In genomic region chr12:25257590-25258324, GRCh38 we compare ENCODE assay signal across 16 cellular contexts.
"Had no signal": no experiment of that assay in that cellular context is flagged by ENCODE, and none has a peak within 500 bp of the region (broad histone marks: within the 10 kb centered on the region; RNA-seq: fewer than 3 reads in every experiment).

No MANE protein-coding gene starts in this region.

- H3K27ac Mint-ChIP-seq: activated CD4-positive, alpha-beta memory T cell treated with anti-CD3 and anti-CD28 coated beads for 36 hours; activated naive CD4-positive, alpha-beta T cell treated with anti-CD3 and anti-CD28 coated beads, Interleukin-2, amount 10 ng/mL, durations not matched to agents 7 days and 5 days; natural killer cell had no signal

- H3K4me1 ChIP-seq: gastroesophageal sphincter, left lung, upper lobe of right lung had no signal

- ATAC-seq: gastroesophageal sphincter, natural killer cell had no signal

- H3K9me3 Mint-ChIP-seq: activated CD4-positive, alpha-beta memory T cell treated with anti-CD3 and anti-CD28 coated beads for 36 hours; activated naive CD4-positive, alpha-beta T cell treated with anti-CD3 and anti-CD28 coated beads, Interleukin-2, amount 10 ng/mL, durations not matched to agents 7 days and 5 days; natural killer cell had no signal

- H3K4me3 ChIP-seq: gastroesophageal sphincter, left lung, spleen, testis, upper lobe of right lung had no signal

- DNase-seq: activated CD4-positive, alpha-beta memory T cell treated with anti-CD3 and anti-CD28 coated beads for 36 hours; activated CD4-positive, alpha-beta T cell treated with anti-CD3 and anti-CD28 coated beads for 4 hours; activated naive CD4-positive, alpha-beta T cell treated with anti-CD3 and anti-CD28 coated beads, Interleukin-2, amount 10 ng/mL, durations not matched to agents 7 days and 5 days; activated T-cell treated with anti-CD3 and anti-CD28 coated beads, Interleukin-2, amount 50 U/mL, for 48 hours; cortex of kidney; left lung; natural killer cell; spleen; stimulated activated CD4-positive, alpha-beta T cell treated with anti-CD3 and anti-CD28 coated beads, Interleukin-4, amount 100 ng/mL, for 1 hour; stimulated activated naive CD4-positive, alpha-beta T cell; T-helper 9 cell; testis; upper lobe of right lung had no signal

- H3K36me3 Mint-ChIP-seq: activated CD4-positive, alpha-beta memory T cell treated with anti-CD3 and anti-CD28 coated beads for 36 hours; mesothelial cell of epicardium; natural killer cell had no signal

- H3K9me3 ChIP-seq: gastroesophageal sphincter, left lung, spleen, testis, upper lobe of right lung had no signal

- H3K27ac ChIP-seq: epithelial cell of prostate, gastroesophageal sphincter, left lung, spleen, testis, upper lobe of right lung had no signal

- H3K27me3 ChIP-seq: gastroesophageal sphincter, left lung, spleen, testis, upper lobe of right lung had no signal

- H3K36me3 ChIP-seq: gastroesophageal sphincter, left lung, spleen, upper lobe of right lung had no signal

- H3K4me3 Mint-ChIP-seq: activated CD4-positive, alpha-beta memory T cell treated with anti-CD3 and anti-CD28 coated beads for 36 hours; activated naive CD4-positive, alpha-beta T cell treated with anti-CD3 and anti-CD28 coated beads, Interleukin-2, amount 10 ng/mL, durations not matched to agents 7 days and 5 days; mesothelial cell of epicardium; natural killer cell had no signal
